Comparison of ENCODE assay signal across 8 cellular contexts in the genomic region with DNA sequence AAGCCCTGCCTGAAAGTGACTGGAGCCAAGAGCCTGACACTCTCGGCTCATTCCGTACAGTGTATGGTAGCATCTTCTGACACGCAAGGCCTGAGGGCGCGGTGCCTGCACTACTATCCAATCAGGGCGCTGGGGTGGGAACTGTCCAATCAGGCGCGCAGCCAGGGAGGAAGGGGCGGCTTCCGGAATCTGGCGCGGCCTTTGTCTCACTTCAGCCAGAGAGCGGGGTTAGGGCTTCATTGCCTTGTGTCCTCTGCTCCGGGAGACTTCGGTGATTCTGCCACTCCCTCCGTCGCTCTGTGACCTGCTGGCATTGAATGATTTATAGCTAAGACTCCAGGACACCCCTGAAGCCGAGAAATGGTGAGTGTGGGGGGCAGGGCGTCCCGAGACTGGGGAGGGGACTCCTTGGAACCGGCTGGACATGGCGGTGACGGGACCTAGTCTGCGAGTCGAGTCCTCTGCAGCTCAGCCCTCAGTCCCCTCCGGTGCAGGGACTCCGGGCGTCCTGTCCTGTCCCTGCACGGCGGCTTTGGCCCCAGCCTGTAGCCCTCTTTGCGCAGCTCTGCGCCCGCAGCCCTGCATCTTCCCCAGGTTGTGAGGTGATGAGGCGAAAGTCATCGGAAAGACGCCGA.
A peak's percentile ranks its signal among the peaks of the same experiment; 100 is the strongest.
DNase-seq lines count a peak whose midpoint lies in the region; ATAC-seq and TF ChIP-seq lines count a peak whose summit lies in the region.
"Not testable (repeated sequence)": the region's sequence is repeated elsewhere in the genome, so short reads cannot be mapped to it uniquely, and the experiment has no call there.

No MANE protein-coding gene starts in this region.

- not testable (repeated sequence) for H3K9me3 ChIP-seq in RWPE2 (ENCODE audit: severe bottlenecking)

- not testable (repeated sequence) for H3K4me1 Mint-ChIP-seq in nephron

- peak; percentile 96 for DNase-seq in ELF-1 (ENCODE audit: low read depth, low spot score)
- peak; percentile 95 for DNase-seq in H4 (ENCODE audit: low spot score)
- DNase-seq in LNCaP clone FGC (ENCODE audit: low read depth), result peak; percentile 90
- DNase-seq in RWPE2 (ENCODE audit: low spot score), result peak; percentile 88
- peak; percentile 75 for DNase-seq in activated effector memory CD4-positive, alpha-beta T cell treated with Interleukin-2 at 50 U/mL for 16 hours
- DNase-seq in fibroblast of the conjunctiva (ENCODE audit: low read depth), result peak; percentile 88
- peak; percentile 83 for DNase-seq in stimulated activated naive CD4-positive, alpha-beta T cell treated with Interleukin-2 at 50 U/mL for 16 hours (lab: John Stamatoyannopoulos, UW)

- H3K4me3 Mint-ChIP-seq in nephron, result peak overlapping the region; percentile 89 to 94 (median 91)

- peak overlapping the region; percentile 67 for H3K4me3 ChIP-seq in LNCaP clone FGC (ENCODE audit: low read depth, low read length)
- H3K4me3 ChIP-seq in RWPE2 (ENCODE audit: severe bottlenecking), result peak overlapping the region; percentile 44

- H3K27ac ChIP-seq in RWPE2 (ENCODE audit: poor library complexity, severe bottlenecking), result not testable (repeated sequence)

- not testable (repeated sequence) for TF ChIP-seq CTCF in LNCaP clone FGC (IDR thresholded peaks at IDR 0.05; ENCODE audit: control insufficient read depth, extremely low read depth, insufficient read depth); RWPE2 (IDR thresholded peaks at IDR 0.05; ENCODE audit: poor library complexity, severe bottlenecking); nephron (IDR thresholded peaks at IDR 0.05; ENCODE audit: unreplicated experiment in 3 of 3)

- not testable (repeated sequence) for H3K27me3 ChIP-seq in RWPE2 (ENCODE audit: insufficient read depth, poor library complexity, severe bottlenecking)

- peak; percentile 100 for ATAC-seq in RWPE2 (ENCODE audit: low read depth)

- H3K9me3 Mint-ChIP-seq in nephron, result peaks cover 10% of the 10 kb centered on the region

- H3K27ac Mint-ChIP-seq in nephron, result peak overlapping the region in 2 of 3 experiments; percentile 53 to 74

- H3K36me3 ChIP-seq in RWPE2 (ENCODE audit: low read depth), result not testable (repeated sequence)

- not testable (repeated sequence) for H3K27me3 Mint-ChIP-seq in nephron (ENCODE audit: low read depth)

- H3K36me3 Mint-ChIP-seq in nephron (ENCODE audit: low read depth), result not testable (repeated sequence)

- H3K4me1 ChIP-seq in RWPE2 (ENCODE audit: insufficient read depth, poor library complexity, severe bottlenecking), result not testable (repeated sequence)
